9 cellular contexts compared by ENCODE assay signal in genomic region chr21:14453339-14453738, GRCh38.
DNase-seq lines count a peak whose midpoint lies in the region; ATAC-seq and TF ChIP-seq lines count a peak whose summit lies in the region.
"Had no signal": no experiment of that assay in that cellular context is flagged by ENCODE, and none has a peak within 500 bp of the region (broad histone marks: within the 10 kb centered on the region; RNA-seq: fewer than 3 reads in every experiment).

No MANE protein-coding gene starts in this region.

- no peak overlapping the region for H3K4me3 ChIP-seq in hepatocyte

- peaks cover 12 to 23% (median 21%) of the 10 kb centered on the region in 3 donors for H3K4me1 Mint-ChIP-seq in T-cell
- H3K4me1 Mint-ChIP-seq: brain had no signal

- no peaks in the 10 kb centered on the region for H3K36me3 ChIP-seq in hepatocyte (replicated peaks; ENCODE audit: insufficient read depth, low read depth)

- no peaks in the 10 kb centered on the region for H3K36me3 Mint-ChIP-seq in T-cell
- H3K36me3 Mint-ChIP-seq: brain had no signal

- H3K79me2 ChIP-seq in hepatocyte = no peaks in the 10 kb centered on the region

- CTCF ChIA-PET in T-cell (lab: Charles Lee) = interaction anchor here (0.7 to 0.9 kb wide), 2 partner anchors 47 to 276 kb away, joined by 3 to 7 read pairs; no protein-coding TSS in a partner anchor

- H3K4me2 ChIP-seq in hepatocyte = no peak overlapping the region

- no peak overlapping the region for H3K4me3 Mint-ChIP-seq in T-cell
- H3K4me3 Mint-ChIP-seq: brain had no signal

- H3K4me1 ChIP-seq in hepatocyte (ENCODE audit: insufficient read depth) = peaks cover 18% of the 10 kb centered on the region

- ATAC-seq in GM18873 (IDR thresholded peaks at IDR 0.05; ENCODE audit: low FRiP score, unreplicated experiment) = peak; percentile 72
- peak; percentile 84 for ATAC-seq in GM21529 (IDR thresholded peaks at IDR 0.05; ENCODE audit: unreplicated experiment)
- peak; percentile 86 for ATAC-seq in HG03439 (IDR thresholded peaks at IDR 0.05; ENCODE audit: unreplicated experiment)
- ATAC-seq in T-cell (replicated peaks in 1 of 4) = no peak

- no peaks in the 10 kb centered on the region for H3K9me3 ChIP-seq in hepatocyte (ENCODE audit: low read depth)

- H3K27me3 Mint-ChIP-seq in T-cell = no peaks in the 10 kb centered on the region
- H3K27me3 Mint-ChIP-seq: brain had no signal

- no peak overlapping the region for H2AFZ ChIP-seq in hepatocyte

- TF ChIP-seq CTCF in hepatocyte (IDR thresholded peaks at IDR 0.05; ENCODE audit: poor library complexity) = no peak

- H3K9me2 ChIP-seq in hepatocyte (replicated peaks; ENCODE audit: insufficient read depth) = no peaks in the 10 kb centered on the region

- no peak overlapping the region for H3K27ac Mint-ChIP-seq in T-cell
- H3K27ac Mint-ChIP-seq: brain had no signal

- POLR2A ChIA-PET in T-cell (lab: Charles Lee) = no interaction called here

- no peaks in the 10 kb centered on the region for H3K27me3 ChIP-seq in hepatocyte

- DNase-seq in hepatocyte (ENCODE audit: low spot score) (peak; percentile 6), DMS79 (lab: John Stamatoyannopoulos, UW) (no peak), T-cell (no peak), NCI-H2171 treated with DMSO at 0.1 percent for 48 hours (lab: John Stamatoyannopoulos, UW) (no peak)
- DNase-seq: NCI-H1105 treated with DMSO at 0.1 percent for 48 hours had no signal

- no peaks in the 10 kb centered on the region for H3K9me3 Mint-ChIP-seq in T-cell
- H3K9me3 Mint-ChIP-seq: brain had no signal

- WGBS in hepatocyte (ENCODE audit: low lambda C conversion rate, missing lambda C conversion rate) = 78% methylated on average over 2 of the region's 2 CpGs

- peak overlapping the region; percentile 79 for H3K27ac ChIP-seq in hepatocyte

- H4K20me1 ChIP-seq in hepatocyte (ENCODE audit: insufficient read depth, poor library complexity, severe bottlenecking) = no peaks in the 10 kb centered on the region

Comparison
In these comparisons a context has a peak if more than half of its experiments do, and no peak if none do; other contexts are left out.
1. ATAC-seq: peak in GM18873 (single experiment), GM21529 (single experiment) and HG03439 (single experiment); none in T-cell (0 of 4).